Comparison of ENCODE assay signal across 1 cellular context in the genomic region with DNA sequence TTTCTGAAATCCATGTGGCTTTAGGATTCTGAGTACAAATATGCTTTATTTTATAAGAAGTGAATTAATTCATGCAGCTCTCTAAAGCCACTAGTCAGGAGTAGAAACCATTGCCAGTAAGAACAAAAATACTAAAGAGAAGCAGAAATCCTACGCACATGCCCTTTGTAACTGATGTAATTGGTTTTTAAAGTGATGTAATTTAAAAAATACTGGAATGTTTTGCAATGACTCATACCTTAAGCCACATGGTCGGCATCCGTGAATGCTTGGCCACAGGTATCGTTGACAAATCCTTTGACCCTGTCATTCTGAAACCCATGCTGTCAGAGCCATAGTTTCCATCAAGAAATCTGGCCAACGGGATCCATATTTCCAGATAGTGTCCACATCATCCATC.
A peak's percentile ranks its signal among the peaks of the same experiment; 100 is the strongest.
TF ChIP-seq lines count a peak whose summit lies in the region.

No MANE protein-coding gene starts in this region.

TF ChIP-seq in liver, 16 proteins besides CTCF, POLR2A, EP300 and RAD21 (continued from another document):
- TF ChIP-seq, protein P1, sequence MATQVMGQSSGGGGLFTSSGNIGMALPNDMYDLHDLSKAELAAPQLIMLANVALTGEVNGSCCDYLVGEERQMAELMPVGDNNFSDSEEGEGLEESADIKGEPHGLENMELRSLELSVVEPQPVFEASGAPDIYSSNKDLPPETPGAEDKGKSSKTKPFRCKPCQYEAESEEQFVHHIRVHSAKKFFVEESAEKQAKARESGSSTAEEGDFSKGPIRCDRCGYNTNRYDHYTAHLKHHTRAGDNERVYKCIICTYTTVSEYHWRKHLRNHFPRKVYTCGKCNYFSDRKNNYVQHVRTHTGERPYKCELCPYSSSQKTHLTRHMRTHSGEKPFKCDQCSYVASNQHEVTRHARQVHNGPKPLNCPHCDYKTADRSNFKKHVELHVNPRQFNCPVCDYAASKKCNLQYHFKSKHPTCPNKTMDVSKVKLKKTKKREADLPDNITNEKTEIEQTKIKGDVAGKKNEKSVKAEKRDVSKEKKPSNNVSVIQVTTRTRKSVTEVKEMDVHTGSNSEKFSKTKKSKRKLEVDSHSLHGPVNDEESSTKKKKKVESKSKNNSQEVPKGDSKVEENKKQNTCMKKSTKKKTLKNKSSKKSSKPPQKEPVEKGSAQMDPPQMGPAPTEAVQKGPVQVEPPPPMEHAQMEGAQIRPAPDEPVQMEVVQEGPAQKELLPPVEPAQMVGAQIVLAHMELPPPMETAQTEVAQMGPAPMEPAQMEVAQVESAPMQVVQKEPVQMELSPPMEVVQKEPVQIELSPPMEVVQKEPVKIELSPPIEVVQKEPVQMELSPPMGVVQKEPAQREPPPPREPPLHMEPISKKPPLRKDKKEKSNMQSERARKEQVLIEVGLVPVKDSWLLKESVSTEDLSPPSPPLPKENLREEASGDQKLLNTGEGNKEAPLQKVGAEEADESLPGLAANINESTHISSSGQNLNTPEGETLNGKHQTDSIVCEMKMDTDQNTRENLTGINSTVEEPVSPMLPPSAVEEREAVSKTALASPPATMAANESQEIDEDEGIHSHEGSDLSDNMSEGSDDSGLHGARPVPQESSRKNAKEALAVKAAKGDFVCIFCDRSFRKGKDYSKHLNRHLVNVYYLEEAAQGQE (IDR thresholded peaks at IDR 0.05), result no peak
- TF ChIP-seq YY1 (IDR thresholded peaks at IDR 0.05) (no peak), JUND (IDR thresholded peaks at IDR 0.05) (peak in 1 of 2 donors; percentile 89), FOXA2 (IDR thresholded peaks at IDR 0.05) (no peak), TAF1 (conservative IDR thresholded peaks at IDR 0.05) (no peak), GABPA (IDR thresholded peaks at IDR 0.05 in 1 of 2, conservative IDR thresholded peaks at IDR 0.05 in 1 of 2) (no peak), FOXA1 (IDR thresholded peaks at IDR 0.05) (no peak), RXRA (IDR thresholded peaks at IDR 0.05) (peak in 1 of 2 donors; percentile 55)
- TF ChIP-seq, protein P2, sequence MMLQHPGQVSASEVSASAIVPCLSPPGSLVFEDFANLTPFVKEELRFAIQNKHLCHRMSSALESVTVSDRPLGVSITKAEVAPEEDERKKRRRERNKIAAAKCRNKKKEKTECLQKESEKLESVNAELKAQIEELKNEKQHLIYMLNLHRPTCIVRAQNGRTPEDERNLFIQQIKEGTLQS (IDR thresholded peaks at IDR 0.05), result peak; percentile 66
